In the genomic region with DNA sequence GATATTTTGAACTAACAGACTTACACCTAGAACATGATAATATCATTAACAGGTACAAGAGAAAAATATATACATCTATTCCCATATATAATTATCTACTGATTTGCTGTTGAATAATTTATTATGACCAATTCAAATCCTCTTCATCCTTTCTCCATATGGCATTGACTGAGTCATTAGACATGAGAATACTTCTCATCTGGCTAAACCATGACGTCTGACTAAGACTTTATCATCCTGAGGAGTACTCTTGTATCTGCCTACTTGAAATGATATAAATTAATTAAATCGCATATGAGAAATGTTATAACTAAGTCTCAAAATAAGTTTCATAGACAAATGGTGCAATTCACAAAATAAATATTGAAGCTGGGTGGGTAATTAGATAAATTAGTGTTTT, we compare ENCODE assay signal across 19 cellular contexts.
"Had no signal": no experiment of that assay in that cellular context is flagged by ENCODE, and none has a peak within 500 bp of the region (broad histone marks: within the 10 kb centered on the region; RNA-seq: fewer than 3 reads in every experiment).

No MANE protein-coding gene starts in this region.

- DNase-seq: activated naive CD4-positive, alpha-beta T cell treated with anti-CD3 and anti-CD28 coated beads, Interleukin-2, amount 10 ng/mL, durations not matched to agents 7 days and 5 days; activated T-cell treated with anti-CD3 and anti-CD28 coated beads, Interleukin-2, amount 50 U/mL, for 1 hour; foreskin melanocyte; immature natural killer cell; left colon; naive B cell; ovary; sigmoid colon; stimulated activated CD4-positive, alpha-beta T cell treated with anti-CD3 and anti-CD28 coated beads, Interleukin-12 subunit alpha, Interleukin-12 subunit beta, amount 100 ng/mL, for 4 hours; stimulated activated CD4-positive, alpha-beta T cell treated with anti-CD3 and anti-CD28 coated beads, Interleukin-2, amount 100 ng/mL, for 24 hours; stomach; T-cell; T-helper 9 cell; testis; upper lobe of left lung had no signal

- H2AFZ ChIP-seq: neural progenitor cell had no signal

- H3K4me2 ChIP-seq: neural progenitor cell had no signal

- H3K27ac ChIP-seq: neural progenitor cell, ovary, sigmoid colon, stomach, testis, upper lobe of left lung had no signal

- H3K36me3 ChIP-seq: neural progenitor cell, ovary, sigmoid colon, stomach, upper lobe of left lung had no signal

- H3K4me3 ChIP-seq: lung, neural progenitor cell, ovary, sigmoid colon, stomach, testis, upper lobe of left lung had no signal

- H3K9me3 ChIP-seq: ovary, sigmoid colon, stomach, testis, upper lobe of left lung had no signal

- H3K9ac ChIP-seq: neural progenitor cell had no signal

- H3K27me3 ChIP-seq: neural progenitor cell, ovary, sigmoid colon, stomach, testis, upper lobe of left lung had no signal

- H3K4me1 ChIP-seq: neural progenitor cell, sigmoid colon, stomach, testis, upper lobe of left lung had no signal

- ATAC-seq: activated CD4-positive, CD25-positive, alpha-beta regulatory T cell treated with anti-CD3 and anti-CD28 coated beads, Interleukin-2, amount 50 U/mL, for 24 hours; esophagus mucosa; left colon; T-cell had no signal
